ENCODE assay signal across 8 cellular contexts in the genomic region with DNA sequence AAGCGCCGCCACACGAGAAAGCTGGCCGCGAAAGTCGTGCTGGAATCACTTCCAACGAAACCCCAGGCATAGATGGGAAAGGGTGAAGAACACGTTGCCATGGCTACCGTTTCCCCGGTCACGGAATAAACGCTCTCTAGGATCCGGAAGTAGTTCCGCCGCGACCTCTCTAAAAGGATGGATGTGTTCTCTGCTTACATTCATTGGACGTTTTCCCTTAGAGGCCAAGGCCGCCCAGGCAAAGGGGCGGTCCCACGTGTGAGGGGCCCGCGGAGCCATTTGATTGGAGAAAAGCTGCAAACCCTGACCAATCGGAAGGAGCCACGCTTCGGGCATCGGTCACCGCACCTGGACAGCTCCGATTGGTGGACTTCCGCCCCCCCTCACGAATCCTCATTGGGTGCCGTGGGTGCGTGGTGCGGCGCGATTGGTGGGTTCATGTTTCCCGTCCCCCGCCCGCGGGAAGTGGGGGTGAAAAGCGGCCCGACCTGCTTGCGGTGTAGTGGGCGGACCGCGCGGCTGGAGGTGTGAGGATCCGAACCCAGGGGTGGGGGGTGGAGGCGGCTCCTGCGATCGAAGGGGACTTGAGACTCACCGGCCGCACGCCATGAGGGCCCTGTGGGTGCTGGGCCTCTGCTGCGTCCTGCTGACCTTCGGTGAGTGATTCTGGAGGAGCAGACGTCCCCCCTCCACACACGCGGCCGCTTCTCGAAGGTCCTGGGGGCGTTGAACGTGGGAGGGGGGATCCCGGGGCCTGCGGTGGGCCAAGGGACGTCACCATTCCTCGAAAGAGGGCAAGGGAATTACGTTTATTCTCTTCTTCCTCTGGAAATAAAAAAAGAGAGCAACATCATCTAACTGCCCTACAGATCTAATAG. TPM values are rescaled to one million over a fixed set of nuclear protein-coding genes. Genes with fewer than 3 reads are reported as not detected.
DNase-seq lines count a peak whose midpoint lies in the region; ATAC-seq and TF ChIP-seq lines count a peak whose summit lies in the region.

TSS of gene HSP90B1 (plus strand) at position 502 of the 878 bp plus-strand sequence. CDS start at position 608, 106 bp downstream.

- H3K4me1 ChIP-seq in spleen, result peaks cover 40 to 70% (median 53%) of the 10 kb centered on the region in 6 donors

- H3K4me3 ChIP-seq in AG09309 (ENCODE audit: control insufficient read depth, low read depth, low read length) (peak within 1 kb of the TSS; percentile 71), spleen (peak within 1 kb of the TSS; percentile 71 to 96 (median 88))

- peaks cover 53% of the 10 kb centered on the region for H3K36me3 Mint-ChIP-seq in central memory CD8-positive, alpha-beta T cell (ENCODE audit: insufficient read depth)

- TF ChIP-seq CTCF in AG09309 (IDR thresholded peaks at IDR 0.05; ENCODE audit: control insufficient read depth, insufficient read depth, low read depth, low read length, missing control alignments) (no peak), spleen (IDR thresholded peaks at IDR 0.05 in 8 of 11, conservative IDR thresholded peaks at IDR 0.05 in 3 of 11) (peak in 2 of 11 experiments; percentile 12 to 18)

- TF ChIP-seq POLR2A in spleen (IDR thresholded peaks at IDR 0.05), result peak in 2 of 3 donors; percentile 22 to 96

- peaks cover 69% of the 10 kb centered on the region for H3K4me1 Mint-ChIP-seq in central memory CD8-positive, alpha-beta T cell

- 0% methylated on average over 34 to 67 of the region's 67 CpGs for WGBS in spleen, 5 donors

- no peaks in the 10 kb centered on the region for H3K9me3 Mint-ChIP-seq in central memory CD8-positive, alpha-beta T cell

- H3K27ac Mint-ChIP-seq in central memory CD8-positive, alpha-beta T cell (ENCODE audit: low read depth), result peak within 1 kb of the TSS; percentile 98

- H3K27me3 Mint-ChIP-seq in central memory CD8-positive, alpha-beta T cell, result no peaks in the 10 kb centered on the region

- no peaks in the 10 kb centered on the region for H3K27me3 ChIP-seq in spleen (replicated peaks in 1 of 7)

- ATAC-seq in GM19025 (IDR thresholded peaks at IDR 0.05; ENCODE audit: low read depth, unreplicated experiment) (peak; percentile 62), HG03342 (IDR thresholded peaks at IDR 0.05; ENCODE audit: unreplicated experiment) (peak; percentile 55)
- ATAC-seq in central memory CD8-positive, alpha-beta T cell (replicated peaks; ENCODE audit: extremely low read depth, poor library complexity, severe bottlenecking), result peak; percentile 79

- H3K36me3 ChIP-seq in spleen, result peaks cover 0 to 33% (median 27%) of the 10 kb centered on the region in 6 donors

- intact Hi-C loops in spleen (cut with DNase I; ENCODE audit: low total_unique reads), result no loop called here

- peak within 1 kb of the TSS; percentile 92 to 98 (median 96) for H3K27ac ChIP-seq in spleen

- peak within 1 kb of the TSS; percentile 92 for H3K4me3 Mint-ChIP-seq in central memory CD8-positive, alpha-beta T cell

- no peaks in the 10 kb centered on the region for H3K9me3 ChIP-seq in spleen

- peak; percentile 99 for DNase-seq in AG09309 (ENCODE audit: low read depth)
- DNase-seq in NCI-H446 (lab: John Stamatoyannopoulos, UW), result peak; percentile 98 to 100
- peak; percentile 100 for DNase-seq in activated CD4-positive, CD25-positive, alpha-beta regulatory T cell treated with anti-CD3 and anti-CD28 coated beads, Interleukin-2, amount 50 U/mL, for 16 hours (ENCODE audit: low read depth, low spot score)
- peak; percentile 97 to 99 for DNase-seq in central memory CD8-positive, alpha-beta T cell (ENCODE audit: low spot score in 2 of 2)
- peak; percentile 100 for DNase-seq in inferior parietal cortex (ENCODE audit: extremely low spot score)
- DNase-seq in spleen, result peak; percentile 99

RNA-seq across cellular contexts. Expression of gene HSP90B1, which starts in this region (rescaled TPM):
- total RNA-seq in spleen, result 100 to 1,000 TPM; 331 to 895 (median 569) TPM
- 100 to 1,000 TPM; 230 to 327 (median 283) TPM for polyA plus RNA-seq in spleen

Comparison
In these comparisons a context has a peak if more than half of its experiments do, and no peak if none do; other contexts are left out.
1. Peak in every context shown above with its lines: DNase-seq, ATAC-seq, H3K4me3 ChIP-seq and H3K27ac ChIP-seq.